In genomic region chr14:50379563-50379962, GRCh38 we compare ENCODE assay signal across 20 cellular contexts. TPM values are rescaled to one million over a fixed set of nuclear protein-coding genes. Genes with fewer than 3 reads are reported as not detected.
A peak's percentile ranks its signal among the peaks of the same experiment; 100 is the strongest.
DNase-seq lines count a peak whose midpoint lies in the region; FAIRE-seq and TF ChIP-seq lines count a peak whose summit lies in the region.
"Had no signal": no experiment of that assay in that cellular context is flagged by ENCODE, and none has a peak within 500 bp of the region (broad histone marks: within the 10 kb centered on the region; RNA-seq: fewer than 3 reads in every experiment).

No MANE protein-coding gene starts in this region.

- TF ChIP-seq CTCF in bronchial epithelial cell (IDR thresholded peaks at IDR 0.05; ENCODE audit: insufficient read depth, low read length, severe bottlenecking) (no peak), epithelial cell of esophagus (IDR thresholded peaks at IDR 0.05; ENCODE audit: insufficient read depth, low read depth, low read length, missing control alignments) (no peak), keratinocyte (optimal IDR thresholded peaks at IDR 0.05 in 1 of 3, IDR thresholded peaks at IDR 0.05 in 1 of 3, conservative IDR thresholded peaks at IDR 0.05 in 1 of 3; ENCODE audit: extremely low read depth in 1 of 3, insufficient read depth in 2 of 3, low read length in 3 of 3) (no peak)

- H3K79me2 ChIP-seq in keratinocyte (ENCODE audit: control insufficient read depth, insufficient read depth, low read length): no peaks in the 10 kb centered on the region

- no peaks in the 10 kb centered on the region for H3K4me1 ChIP-seq in keratinocyte (ENCODE audit: control insufficient read depth, extremely low read depth, insufficient read depth, low read length)

- FAIRE-seq in bronchial epithelial cell (lab: Jason Lieb, UNC): peak; percentile 77
- FAIRE-seq in keratinocyte (lab: Jason Lieb, UNC): peak; percentile 9
- FAIRE-seq: A204.1, D721Med, G401.6, GM12892, GM18507, H1, HepG2 had no signal

- dilution Hi-C loops in keratinocyte (cut with MboI; ENCODE audit: extremely low pct_ligation_motif_present, low sequenced_read_pairs): no loop called here

- H3K4me3 ChIP-seq in bronchial epithelial cell (ENCODE audit: low read depth, low read length) (no peak overlapping the region), epithelial cell of esophagus (ENCODE audit: low read length) (no peak overlapping the region), keratinocyte (ENCODE audit: control insufficient read depth in 2 of 3, extremely low read depth in 1 of 3, insufficient read depth in 2 of 3, low read depth in 1 of 3, low read length in 3 of 3) (no peak overlapping the region)

- no peak overlapping the region for H3K27ac ChIP-seq in keratinocyte (ENCODE audit: control insufficient read depth, insufficient read depth, low read length)
- H3K27ac ChIP-seq: C4-2B had no signal

- H3K9ac ChIP-seq in keratinocyte (ENCODE audit: control insufficient read depth, extremely low read depth, insufficient read depth, low read length): no peak overlapping the region

- no peaks in the 10 kb centered on the region for H3K9me1 ChIP-seq in keratinocyte (ENCODE audit: control insufficient read depth, extremely low read depth, insufficient read depth, low read length)

- no peak overlapping the region for H3K4me2 ChIP-seq in keratinocyte (ENCODE audit: control insufficient read depth, extremely low read depth, insufficient read depth, low read depth, low read length)

- no peak overlapping the region for H2AFZ ChIP-seq in keratinocyte (ENCODE audit: control insufficient read depth, low read length)

- H3K27me3 ChIP-seq in bronchial epithelial cell (ENCODE audit: control insufficient read depth, insufficient read depth, low read length) (no peaks in the 10 kb centered on the region), keratinocyte (ENCODE audit: control insufficient read depth, extremely low read depth, insufficient read depth, low read length) (no peaks in the 10 kb centered on the region)

- peak; percentile 29 for DNase-seq in bronchial epithelial cell (ENCODE audit: low read depth)
- peak; percentile 76 for DNase-seq in epithelial cell of esophagus (ENCODE audit: low read depth)
- no peak for DNase-seq in keratinocyte (ENCODE audit: low read depth, low spot score)
- peak; percentile 4 for DNase-seq in ureter (ENCODE audit: low spot score)
- DNase-seq in SKM-1 (lab: John Stamatoyannopoulos, UW; ENCODE audit: unreplicated experiment): no peak
- DNase-seq in NCI-H510A (lab: John Stamatoyannopoulos, UW): no peak
- DNase-seq in SW 1271 (lab: John Stamatoyannopoulos, UW): no peak
- DNase-seq: ACHN; AML-193; Caco-2; CD4-positive, alpha-beta T cell; H9 had no signal

- H3K9me3 ChIP-seq in keratinocyte (ENCODE audit: control insufficient read depth, low read depth, low read length): no peaks in the 10 kb centered on the region
- H3K9me3 ChIP-seq: Caco-2 had no signal

- H4K20me1 ChIP-seq in keratinocyte (ENCODE audit: control insufficient read depth, extremely low read depth, insufficient read depth, low read length): no peaks in the 10 kb centered on the region

- H3K36me3 ChIP-seq in bronchial epithelial cell (ENCODE audit: control insufficient read depth, insufficient read depth, low read length) (no peaks in the 10 kb centered on the region), keratinocyte (ENCODE audit: control insufficient read depth in 2 of 2, extremely low read depth in 1 of 2, insufficient read depth in 2 of 2, low read length in 2 of 2) (peaks cover 2 to 6% of the 10 kb centered on the region in 2 experiments)

RNA-seq across cellular contexts. Expression of gene CDKL1, which starts 17.1 kb away (rescaled TPM):
- total RNA-seq in bronchial epithelial cell (4.5 and 6.1 TPM in 2 replicates), ureter (34.3 TPM)
- 1.7 to 4.7 TPM (median 2.0 TPM) in 3 replicates for polyA plus RNA-seq in keratinocyte
- polyA plus RNA-seq in keratinocyte (2011; ENCODE audit: low read depth): 2.1 TPM
- 1.3 and 2.6 TPM in 2 replicates for polyA plus RNA-seq in keratinocyte (2011; cell fraction: cytosol; rRNA removed)
- polyA plus RNA-seq in keratinocyte (2011; cell fraction: nucleus; rRNA removed): 2.8 and 3.6 TPM in 2 replicates
- 5.0 and 9.3 TPM in 2 replicates for polyA plus RNA-seq in keratinocyte (2012; ENCODE audit: low replicate concordance)
- polyA minus RNA-seq in keratinocyte: 0.13 to 9.4 TPM (median 3.2 TPM) in 3 replicates
- polyA minus RNA-seq in keratinocyte (2011; cell fraction: cytosol; rRNA and poly(A)+ RNA removed): 5.9 TPM
- 3.6 and 4.3 TPM in 2 replicates for polyA minus RNA-seq in keratinocyte (2011; cell fraction: nucleus; rRNA and poly(A)+ RNA removed)

Comparison
In these comparisons a context has a peak if more than half of its experiments do, and no peak if none do; other contexts are left out.
1. DNase-seq: peak in bronchial epithelial cell (single experiment), epithelial cell of esophagus (single experiment) and ureter (single experiment); none in keratinocyte (single experiment), SKM-1 (single experiment), NCI-H510A (single experiment) and SW 1271 (0 of 2).